Comparison of ENCODE assay signal across 1 cellular context in genomic region chr17:74873874-74874614, GRCh38.
TF ChIP-seq lines count a peak whose summit lies in the region.

No MANE protein-coding gene starts in this region.

TF ChIP-seq in K562, 482 proteins besides CTCF, POLR2A, EP300 and RAD21 (continued from another document and continues in another):
- peak; percentile 10 for TF ChIP-seq ZBTB9 (CRISPR knock-in tag; IDR thresholded peaks at IDR 0.05)
- TF ChIP-seq TAL1 (IDR thresholded peaks at IDR 0.05): no peak
- 0 out of 2 replicates have a peak, but pooled peaks have one; percentile 31 for TF ChIP-seq ARID1B (IDR thresholded peaks at IDR 0.05)
- no peak for TF ChIP-seq ZNF224 (CRISPR knock-in tag; IDR thresholded peaks at IDR 0.05)
- no peak for TF ChIP-seq ZFP36 (IDR thresholded peaks at IDR 0.05; ENCODE audit: low read depth, low read length, partially characterized antibody)
- no peak for TF ChIP-seq HOMEZ (CRISPR knock-in tag; IDR thresholded peaks at IDR 0.05)
- TF ChIP-seq ZNF277 (CRISPR knock-in tag; IDR thresholded peaks at IDR 0.05; ENCODE audit: borderline replicate concordance): no peak
- no peak for TF ChIP-seq PRPF4 (IDR thresholded peaks at IDR 0.05; ENCODE audit: insufficient read depth, low read depth, low read length, poor library complexity, severe bottlenecking)
- no peak for TF ChIP-seq ATF6 (CRISPR knock-in tag; IDR thresholded peaks at IDR 0.05)
- TF ChIP-seq SNIP1 (IDR thresholded peaks at IDR 0.05; ENCODE audit: low read depth): no peak
- no peak for TF ChIP-seq ETS2 (tag; IDR thresholded peaks at IDR 0.05; ENCODE audit: borderline replicate concordance, poor library complexity, severe bottlenecking)
- no peak for TF ChIP-seq ZNF551 (CRISPR knock-in tag; IDR thresholded peaks at IDR 0.05)
- no peak for TF ChIP-seq HMG20B (CRISPR knock-in tag; IDR thresholded peaks at IDR 0.05)
- no peak for TF ChIP-seq HEY1 (CRISPR knock-in tag; IDR thresholded peaks at IDR 0.05; ENCODE audit: borderline replicate concordance)
- no peak for TF ChIP-seq BRF2 (IDR thresholded peaks at IDR 0.05; ENCODE audit: borderline replicate concordance, insufficient read depth, insufficient read length)
- no peak for TF ChIP-seq TAF15 (IDR thresholded peaks at IDR 0.05; ENCODE audit: low read depth, low read length)
- TF ChIP-seq RREB1 (CRISPR knock-in tag; IDR thresholded peaks at IDR 0.05): no peak
- no peak for TF ChIP-seq SIRT6 (IDR thresholded peaks at IDR 0.05; ENCODE audit: low read depth, low read length)
- peak; percentile 76 for TF ChIP-seq SPI1 (IDR thresholded peaks at IDR 0.05; ENCODE audit: borderline replicate concordance, low read depth, low read length)
- no peak for TF ChIP-seq SMAD1 (IDR thresholded peaks at IDR 0.05; ENCODE audit: low read depth, low read length, partially characterized antibody)
- TF ChIP-seq BDP1 (IDR thresholded peaks at IDR 0.05; ENCODE audit: insufficient read depth, insufficient read length): no peak
- TF ChIP-seq RUNX1 (IDR thresholded peaks at IDR 0.05; ENCODE audit: low read depth): no peak
- no peak for TF ChIP-seq SREBF1 (IDR thresholded peaks at IDR 0.05; ENCODE audit: borderline replicate concordance, low read depth, low read length)
- no peak for TF ChIP-seq ZBTB26 (CRISPR knock-in tag; IDR thresholded peaks at IDR 0.05)
- no peak for TF ChIP-seq CEBPB (tag; IDR thresholded peaks at IDR 0.05)
- peak; percentile 71; the same call in 1 of the 2 replicates for TF ChIP-seq NFRKB (IDR thresholded peaks at IDR 0.05; ENCODE audit: low read depth)
- no peak for TF ChIP-seq ARID2 (IDR thresholded peaks at IDR 0.05)
- TF ChIP-seq ETV5 (CRISPR knock-in tag; IDR thresholded peaks at IDR 0.05; ENCODE audit: low read depth): 0 out of 2 replicates have a peak, but pooled peaks have one; percentile 30
- peak; percentile 47; the same call in 1 of the 2 replicates for TF ChIP-seq PHB2 (IDR thresholded peaks at IDR 0.05; ENCODE audit: low read depth)
- no peak; the same call in 1 of the 2 replicates for TF ChIP-seq BACH1 (tag; IDR thresholded peaks at IDR 0.05)
- no peak for TF ChIP-seq ZNF197 (CRISPR knock-in tag; IDR thresholded peaks at IDR 0.05; ENCODE audit: low read depth)
- no peak for TF ChIP-seq ZMIZ1 (IDR thresholded peaks at IDR 0.05; ENCODE audit: low read depth in 2 of 2, low read length in 2 of 2)
- TF ChIP-seq PTBP1 (IDR thresholded peaks at IDR 0.05; ENCODE audit: low read depth, low read length): no peak
- TF ChIP-seq FOXM1 (IDR thresholded peaks at IDR 0.05; ENCODE audit: low read depth): no peak
- no peak for TF ChIP-seq FOXM1 (CRISPR knock-in tag; IDR thresholded peaks at IDR 0.05; ENCODE audit: low read depth)
- peak; percentile 77 for TF ChIP-seq ZNF592 (IDR thresholded peaks at IDR 0.05)
- TF ChIP-seq TRIM24 (IDR thresholded peaks at IDR 0.05): no peak
- no peak for TF ChIP-seq NR3C1 (CRISPR knock-in tag; IDR thresholded peaks at IDR 0.05)
- TF ChIP-seq RBFOX2 (IDR thresholded peaks at IDR 0.05; ENCODE audit: low read depth, low read length): peak; percentile 55; the same call in 1 of the 2 replicates
